Comparison of ENCODE assay signal across 1 cellular context in the genomic region with DNA sequence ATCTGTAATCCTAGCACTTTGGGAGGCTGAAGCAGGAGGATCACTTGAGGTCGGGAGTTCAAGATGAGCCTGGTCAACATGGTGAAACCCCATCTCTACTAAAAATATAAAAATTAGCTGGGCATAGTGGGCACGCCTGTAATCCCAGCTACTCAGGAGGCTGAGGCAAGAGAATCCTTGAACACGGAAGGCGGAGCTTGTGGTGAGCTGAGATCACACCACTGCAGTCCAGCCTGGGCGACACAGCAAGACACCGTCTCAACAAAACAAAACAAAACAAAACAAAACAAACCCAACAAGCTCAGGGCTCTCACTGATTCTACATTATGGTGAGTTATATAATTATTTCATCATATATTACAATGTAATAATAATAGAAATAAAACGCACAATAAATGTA.
TF ChIP-seq lines count a peak whose summit lies in the region.

No MANE protein-coding gene starts in this region.

TF ChIP-seq in HEK293, 187 proteins besides CTCF, POLR2A, EP300 and RAD21:
- 0 out of 2 replicates have a peak, but pooled peaks have one; percentile 14 for TF ChIP-seq ZNF121 (tag by site-specific recombination; IDR thresholded peaks at IDR 0.05)
- TF ChIP-seq, protein P1, sequence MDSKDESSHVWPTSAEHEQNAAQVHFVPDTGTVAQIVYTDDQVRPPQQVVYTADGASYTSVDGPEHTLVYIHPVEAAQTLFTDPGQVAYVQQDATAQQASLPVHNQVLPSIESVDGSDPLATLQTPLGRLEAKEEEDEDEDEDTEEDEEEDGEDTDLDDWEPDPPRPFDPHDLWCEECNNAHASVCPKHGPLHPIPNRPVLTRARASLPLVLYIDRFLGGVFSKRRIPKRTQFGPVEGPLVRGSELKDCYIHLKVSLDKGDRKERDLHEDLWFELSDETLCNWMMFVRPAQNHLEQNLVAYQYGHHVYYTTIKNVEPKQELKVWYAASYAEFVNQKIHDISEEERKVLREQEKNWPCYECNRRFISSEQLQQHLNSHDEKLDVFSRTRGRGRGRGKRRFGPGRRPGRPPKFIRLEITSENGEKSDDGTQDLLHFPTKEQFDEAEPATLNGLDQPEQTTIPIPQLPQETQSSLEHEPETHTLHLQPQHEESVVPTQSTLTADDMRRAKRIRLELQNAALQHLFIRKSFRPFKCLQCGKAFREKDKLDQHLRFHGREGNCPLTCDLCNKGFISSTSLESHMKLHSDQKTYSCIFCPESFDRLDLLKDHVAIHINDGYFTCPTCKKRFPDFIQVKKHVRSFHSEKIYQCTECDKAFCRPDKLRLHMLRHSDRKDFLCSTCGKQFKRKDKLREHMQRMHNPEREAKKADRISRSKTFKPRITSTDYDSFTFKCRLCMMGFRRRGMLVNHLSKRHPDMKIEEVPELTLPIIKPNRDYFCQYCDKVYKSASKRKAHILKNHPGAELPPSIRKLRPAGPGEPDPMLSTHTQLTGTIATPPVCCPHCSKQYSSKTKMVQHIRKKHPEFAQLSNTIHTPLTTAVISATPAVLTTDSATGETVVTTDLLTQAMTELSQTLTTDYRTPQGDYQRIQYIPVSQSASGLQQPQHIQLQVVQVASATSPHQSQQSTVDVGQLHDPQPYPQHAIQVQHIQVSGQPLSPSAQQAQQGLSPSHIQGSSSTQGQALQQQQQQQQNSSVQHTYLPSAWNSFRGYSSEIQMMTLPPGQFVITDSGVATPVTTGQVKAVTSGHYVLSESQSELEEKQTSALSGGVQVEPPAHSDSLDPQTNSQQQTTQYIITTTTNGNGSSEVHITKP (tag by site-specific recombination; IDR thresholded peaks at IDR 0.05) = peak; percentile 41
